ENCODE assay signal across 8 cellular contexts in the genomic region with DNA sequence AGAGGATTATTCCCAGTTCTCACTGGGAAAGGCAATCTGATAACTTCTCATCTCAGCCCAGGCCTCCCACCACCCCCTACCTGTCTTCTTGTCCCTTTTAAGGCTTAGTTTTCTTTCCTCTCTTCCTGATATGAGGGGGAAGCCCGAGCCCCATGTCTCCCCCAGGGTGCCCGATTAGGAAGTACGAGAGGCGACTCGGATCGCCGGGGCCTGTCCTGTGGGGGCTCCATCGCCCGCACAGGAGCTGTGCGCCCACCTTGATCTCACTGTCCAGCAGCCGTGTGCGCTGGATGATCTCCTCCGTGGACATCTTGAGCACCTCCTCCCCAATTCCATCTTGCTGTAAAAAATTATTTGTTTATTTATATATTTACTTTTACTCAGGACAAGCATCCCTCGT. TPM values are rescaled to one million over a fixed set of nuclear protein-coding genes. Genes with fewer than 3 reads are reported as not detected.
A peak's percentile ranks its signal among the peaks of the same experiment; 100 is the strongest.
DNase-seq lines count a peak whose midpoint lies in the region; ATAC-seq and TF ChIP-seq lines count a peak whose summit lies in the region.

No MANE protein-coding gene starts in this region.

- H3K4me2 ChIP-seq in mammary epithelial cell (ENCODE audit: insufficient read depth, low read depth, low read length) = peak overlapping the region; percentile 86

- H3K79me2 ChIP-seq in mammary epithelial cell (ENCODE audit: insufficient read depth, low read length) = peaks cover 38% of the 10 kb centered on the region

- CTCF ChIA-PET in mammary epithelial cell (lab: Charles Lee; ENCODE audit: low non-redundant PET) = no interaction called here

- dilution Hi-C loops in mammary epithelial cell (cut with HindIII; ENCODE audit: low sequenced_read_pairs) = no loop called here

- DNase-seq in stimulated activated naive CD8-positive, alpha-beta T cell treated with anti-CD3 and anti-CD28 coated beads, Interleukin-15, Interleukin-2, amounts not matched to agents 100 U/mL and 50 U/mL, for 24 hours = no peak
- no peak for DNase-seq in mammary epithelial cell
- no peak for DNase-seq in mesothelial cell of epicardium (ENCODE audit: low spot score in 2 of 2, unreplicated experiment in 2 of 2)
- DNase-seq in aorta = no peak
- no peak for DNase-seq in stimulated activated CD4-positive, alpha-beta T cell treated with anti-CD3 and anti-CD28 coated beads, Interleukin-2, amount 100 ng/mL, for 48 hours
- DNase-seq in amniotic stem cell (lab: John Stamatoyannopoulos, UW) = no peak

- peak overlapping the region; percentile 94 for H3K27ac ChIP-seq in mammary epithelial cell (ENCODE audit: insufficient read depth, low read depth, low read length)
- peak overlapping the region in 1 of 2 donors; percentile 76 for H3K27ac ChIP-seq in aorta (ENCODE audit: low read depth in 1 of 2, low read length in 2 of 2)

- WGBS in mammary epithelial cell (ENCODE audit: low coverage, missing lambda C conversion rate) = 2% methylated on average over 8 of the region's 14 CpGs
- 1% methylated on average over 14 of the region's 14 CpGs for WGBS in aorta, 2 donors

- H3K4me3 ChIP-seq in mammary epithelial cell (replicated peaks in 1 of 3; ENCODE audit: insufficient read depth in 1 of 3, low read depth in 2 of 3, low read length in 3 of 3) (peak overlapping the region; percentile 88 to 99 (median 97)), aorta (ENCODE audit: low read length in 2 of 2) (peak overlapping the region; percentile 83 to 94)

- in situ Hi-C loops in mammary epithelial cell (cut with MboI; ENCODE audit: low sequenced_read_pairs in 2 of 2) = no loop called here

- H3K9me3 ChIP-seq in mammary epithelial cell (replicated peaks; ENCODE audit: insufficient read depth, low read length) (no peaks in the 10 kb centered on the region), aorta (ENCODE audit: control insufficient read depth, low read length) (no peaks in the 10 kb centered on the region)

- H3K27me3 ChIP-seq in mammary epithelial cell (ENCODE audit: insufficient read depth, low read length) (no peaks in the 10 kb centered on the region), aorta (ENCODE audit: control insufficient read depth in 1 of 2, insufficient read depth in 2 of 2, low read length in 1 of 2) (no peaks in the 10 kb centered on the region)

- H3K4me3 Mint-ChIP-seq in stimulated activated naive CD8-positive, alpha-beta T cell treated with anti-CD3 and anti-CD28 coated beads, Interleukin-15, Interleukin-2, amounts not matched to agents 100 ng/mL and 50 ng/mL, for 24 hours = peak overlapping the region; percentile 94
- H3K4me3 Mint-ChIP-seq in mesothelial cell of epicardium = peak overlapping the region; percentile 100

- H4K20me1 ChIP-seq in mammary epithelial cell (ENCODE audit: insufficient read depth, low read length) = no peaks in the 10 kb centered on the region

- TF ChIP-seq CTCF in mammary epithelial cell (conservative IDR thresholded peaks at IDR 0.05 in 1 of 2, IDR thresholded peaks at IDR 0.05 in 1 of 2; ENCODE audit: extremely low read depth in 1 of 2, insufficient read depth in 1 of 2, low read depth in 1 of 2, low read length in 2 of 2) (no peak), mesothelial cell of epicardium (IDR thresholded peaks at IDR 0.05; ENCODE audit: unreplicated experiment) (no peak)

- H2AFZ ChIP-seq in mammary epithelial cell (ENCODE audit: low read depth, low read length) = peak overlapping the region; percentile 98

- H3K9me3 Mint-ChIP-seq in stimulated activated naive CD8-positive, alpha-beta T cell treated with anti-CD3 and anti-CD28 coated beads, Interleukin-15, Interleukin-2, amounts not matched to agents 100 ng/mL and 50 ng/mL, for 24 hours = no peaks in the 10 kb centered on the region
- no peaks in the 10 kb centered on the region for H3K9me3 Mint-ChIP-seq in mesothelial cell of epicardium

- peak overlapping the region; percentile 99 for H3K9ac ChIP-seq in mammary epithelial cell (ENCODE audit: insufficient read depth, low read length)

- no peaks in the 10 kb centered on the region for H3K27me3 Mint-ChIP-seq in stimulated activated naive CD8-positive, alpha-beta T cell treated with anti-CD3 and anti-CD28 coated beads, Interleukin-15, Interleukin-2, amounts not matched to agents 100 ng/mL and 50 ng/mL, for 24 hours
- H3K27me3 Mint-ChIP-seq in mesothelial cell of epicardium (ENCODE audit: low read depth) = no peaks in the 10 kb centered on the region

- peaks cover 35% of the 10 kb centered on the region for H3K4me1 Mint-ChIP-seq in stimulated activated naive CD8-positive, alpha-beta T cell treated with anti-CD3 and anti-CD28 coated beads, Interleukin-15, Interleukin-2, amounts not matched to agents 100 ng/mL and 50 ng/mL, for 24 hours (ENCODE audit: low read depth)
- peaks cover 16% of the 10 kb centered on the region for H3K4me1 Mint-ChIP-seq in mesothelial cell of epicardium

- H3K36me3 Mint-ChIP-seq in stimulated activated naive CD8-positive, alpha-beta T cell treated with anti-CD3 and anti-CD28 coated beads, Interleukin-15, Interleukin-2, amounts not matched to agents 100 ng/mL and 50 ng/mL, for 24 hours (ENCODE audit: low read depth) = peaks cover 37% of the 10 kb centered on the region
- H3K36me3 Mint-ChIP-seq in mesothelial cell of epicardium = peaks cover 15% of the 10 kb centered on the region

- TSS peak; percentile 58 for BruUV-seq in mammary epithelial cell (replicated peaks; lab: Mats Ljungman, UMichigan)

- H3K27ac Mint-ChIP-seq in stimulated activated naive CD8-positive, alpha-beta T cell treated with anti-CD3 and anti-CD28 coated beads, Interleukin-15, Interleukin-2, amounts not matched to agents 100 ng/mL and 50 ng/mL, for 24 hours = peak overlapping the region; percentile 100
- H3K27ac Mint-ChIP-seq in mesothelial cell of epicardium = peak overlapping the region; percentile 99

- peaks cover 14% of the 10 kb centered on the region for H3K4me1 ChIP-seq in mammary epithelial cell (ENCODE audit: insufficient read depth, low read length)
- no peaks in the 10 kb centered on the region for H3K4me1 ChIP-seq in aorta (ENCODE audit: control insufficient read depth in 1 of 2, insufficient read depth in 2 of 2, low read length in 2 of 2)

- ATAC-seq in stimulated activated naive CD8-positive, alpha-beta T cell treated with anti-CD3 and anti-CD28 coated beads, Interleukin-15, Interleukin-2, amounts not matched to agents 100 U/mL and 50 U/mL, for 24 hours = no peak
- ATAC-seq in aorta (ENCODE audit: low FRiP score) (no peak), GM18861 (IDR thresholded peaks at IDR 0.05; ENCODE audit: unreplicated experiment) (no peak)

- intact Hi-C loops in mammary epithelial cell (cut with micrococcal nuclease) = loop anchor here (1.0 to 2.0 kb wide), 2 partner anchors 16 to 29 kb away; no protein-coding TSS in a partner anchor
- intact Hi-C loops in aorta (cut with DNase I) = loop anchor here in 1 of 2 donors (1.0 kb wide), 1 partner anchor 9 kb away; no protein-coding TSS in a partner anchor

- H3K36me3 ChIP-seq in mammary epithelial cell (ENCODE audit: insufficient read depth, low read length) (peaks cover 18% of the 10 kb centered on the region), aorta (ENCODE audit: control insufficient read depth in 1 of 2, insufficient read depth in 2 of 2, low read length in 1 of 2) (peaks cover 4 to 5% of the 10 kb centered on the region in 2 donors)

RNA-seq across cellular contexts. Expression of a gene that starts 0.6 kb away (rescaled TPM):
- total RNA-seq in mammary epithelial cell (100 to 1,000 TPM in 1 of 2 donors, 10 to 100 TPM in 1; 72.7 to 142 TPM), mesothelial cell of epicardium (88.9 to 97.2 TPM (median 91.7 TPM) in 3 replicates), aorta (100 to 1,000 TPM in 1 of 2 donors, 10 to 100 TPM in 1; 84.2 to 117 TPM)
- polyA plus RNA-seq in mammary epithelial cell (168 TPM), aorta (100 to 1,000 TPM; 181 to 204 TPM)
- 202 TPM for polyA minus RNA-seq in mammary epithelial cell

RNA-seq across cellular contexts. Expression of a gene that starts 17.2 kb away (rescaled TPM):
- total RNA-seq in mammary epithelial cell (10 to 100 TPM; 55.5 to 97.2 TPM), mesothelial cell of epicardium (62.6 to 69.8 TPM (median 69.5 TPM) in 3 replicates), aorta (10 to 100 TPM; 75.1 to 88.9 TPM)
- polyA plus RNA-seq in mammary epithelial cell (57.1 TPM), aorta (100 to 1,000 TPM in 1 of 2 donors, 10 to 100 TPM in 1; 34.7 to 118 TPM)
- polyA minus RNA-seq in mammary epithelial cell = 31.6 TPM

RNA-seq across cellular contexts. Expression of a gene that starts 23.3 kb away (rescaled TPM):
- under 1 TPM; 0.17 to 0.99 TPM for total RNA-seq in mammary epithelial cell
- polyA plus RNA-seq in mammary epithelial cell = 0.05 TPM
- not detected for polyA minus RNA-seq in mammary epithelial cell
- total RNA-seq in mesothelial cell of epicardium = 0.27 to 0.31 TPM (median 0.31 TPM) in 3 replicates
- total RNA-seq in aorta = under 1 TPM; 0.66 to 0.71 TPM
- under 1 TPM in 1 of 2 donors, not detected in 1; 0.46 TPM for polyA plus RNA-seq in aorta

RNA-seq across cellular contexts. Expression of a gene that starts 47.3 kb away (rescaled TPM):
- total RNA-seq in mammary epithelial cell (not detected), mesothelial cell of epicardium (0.36 to 0.51 TPM in 2 of 3 replicates, not detected in the other), aorta (10 to 100 TPM; 41.0 to 56.0 TPM)
- polyA plus RNA-seq in mammary epithelial cell (not detected), aorta (10 to 100 TPM in 1 of 2 donors, 1 to 10 TPM in 1; 6.3 to 37.8 TPM)
- not detected for polyA minus RNA-seq in mammary epithelial cell
